Comparison of ENCODE assay signal across 27 cellular contexts in genomic region chr1:239785576-239785975, GRCh38.
"Had no signal": no experiment of that assay in that cellular context is flagged by ENCODE, and none has a peak within 500 bp of the region (broad histone marks: within the 10 kb centered on the region; RNA-seq: fewer than 3 reads in every experiment).

No MANE protein-coding gene starts in this region.

- H3K36me3 ChIP-seq: stomach, suprapubic skin, thoracic aorta, thyroid gland, tibial artery, tibial nerve, transverse colon, upper lobe of left lung, upper lobe of right lung, uterus, vagina had no signal

- H3K4me1 Mint-ChIP-seq: stimulated activated effector memory CD8-positive, alpha-beta T cell treated with anti-CD3 and anti-CD28 coated beads, Interleukin-12 subunit alpha, Interleukin-12 subunit beta, amount 100 ng/mL, for 72 hours; stimulated activated memory B cell treated with anti-CD40 and anti-IgM and Interleukin-4, amounts not matched to agents 10 μg/mL and 1 μg/mL and 100 μg/mL, for 72 hours; stimulated activated naive B cell treated with anti-CD40 and anti-IgM and Interleukin-4, amounts not matched to agents 10 μg/mL and 1 μg/mL and 100 μg/mL, for 72 hours; stimulated activated naive CD8-positive, alpha-beta T cell treated with anti-CD3 and anti-CD28 coated beads, Interleukin-15, amount 100 ng/mL, for 72 hours had no signal

- H3K9me3 ChIP-seq: stomach, testis, thoracic aorta, thyroid gland, tibial artery, tibial nerve, transverse colon, upper lobe of left lung, upper lobe of right lung, uterus, vagina had no signal

- H3K9me3 Mint-ChIP-seq: stimulated activated effector memory CD8-positive, alpha-beta T cell treated with anti-CD3 and anti-CD28 coated beads, Interleukin-12 subunit alpha, Interleukin-12 subunit beta, amount 100 ng/mL, for 72 hours; type B pancreatic cell had no signal

- H3K27ac Mint-ChIP-seq: stimulated activated effector memory CD8-positive, alpha-beta T cell treated with anti-CD3 and anti-CD28 coated beads, Interleukin-12 subunit alpha, Interleukin-12 subunit beta, amount 100 ng/mL, for 72 hours; stimulated activated memory B cell treated with anti-CD40 and anti-IgM and Interleukin-4, amounts not matched to agents 10 μg/mL and 1 μg/mL and 100 μg/mL, for 72 hours; stimulated activated naive B cell treated with anti-CD40 and anti-IgM and Interleukin-4, amounts not matched to agents 10 μg/mL and 1 μg/mL and 100 μg/mL, for 72 hours; stimulated activated naive CD8-positive, alpha-beta T cell treated with anti-CD3 and anti-CD28 coated beads, Interleukin-15, amount 100 ng/mL, for 72 hours; stimulated activated naive CD8-positive, alpha-beta T cell treated with anti-CD3 and anti-CD28 coated beads, Interleukin-15, Interleukin-2, amounts not matched to agents 100 ng/mL and 50 ng/mL, for 24 hours; type B pancreatic cell had no signal

- H3K27me3 Mint-ChIP-seq: stimulated activated memory B cell treated with anti-CD40 and anti-IgM and Interleukin-4, amounts not matched to agents 10 μg/mL and 1 μg/mL and 100 μg/mL, for 72 hours; stimulated activated naive CD8-positive, alpha-beta T cell treated with anti-CD3 and anti-CD28 coated beads, Interleukin-15, amount 100 ng/mL, for 72 hours; stimulated activated naive CD8-positive, alpha-beta T cell treated with anti-CD3 and anti-CD28 coated beads, Interleukin-15, Interleukin-2, amounts not matched to agents 100 ng/mL and 50 ng/mL, for 24 hours had no signal

- FAIRE-seq: urothelium cell line had no signal

- DNase-seq: stimulated activated CD4-positive, alpha-beta T cell treated with anti-CD3 and anti-CD28 coated beads, Interleukin-2, amount 100 ng/mL, for 48 hours; stimulated activated CD4-positive, alpha-beta T cell treated with anti-CD3 and anti-CD28 coated beads, Interleukin-4, amount 100 ng/mL, for 1 hour; stimulated activated CD4-positive, alpha-beta T cell treated with anti-CD3 and anti-CD28 coated beads, Interleukin-4, amount 100 ng/mL, for 24 hours; stimulated activated CD4-positive, alpha-beta T cell treated with anti-CD3 and anti-CD28 coated beads, Interleukin-4, amount 100 ng/mL, for 4 hours; stimulated activated CD8-positive, alpha-beta memory T cell treated with anti-CD3 and anti-CD28 coated beads, Interleukin-4, amount 100 ng/mL, for 48 hours; stimulated activated naive B cell treated with anti-CD40 and anti-IgM and Interleukin-4, amounts not matched to agents 10 μg/mL and 1 μg/mL and 100 μg/mL, for 72 hours; stimulated activated naive CD4-positive, alpha-beta T cell; stimulated activated naive CD4-positive, alpha-beta T cell treated with Interleukin-2 at 50 U/mL for 16 hours; stimulated activated naive CD8-positive, alpha-beta T cell treated with anti-CD3 and anti-CD28 coated beads, Interleukin-15, amount 100 ng/mL, for 72 hours; stimulated activated naive CD8-positive, alpha-beta T cell treated with anti-CD3 and anti-CD28 coated beads, Interleukin-15, Interleukin-2, amounts not matched to agents 100 U/mL and 50 U/mL, for 24 hours; stomach; testis; thyroid gland; tibial artery; transverse colon; upper lobe of left lung; upper lobe of right lung; uterus had no signal

- ATAC-seq: stimulated activated effector memory CD8-positive, alpha-beta T cell treated with anti-CD3 and anti-CD28 coated beads, Interleukin-12 subunit alpha, Interleukin-12 subunit beta, amount 100 ng/mL, for 72 hours; stimulated activated memory B cell treated with anti-CD40 and anti-IgM and Interleukin-4, amounts not matched to agents 10 μg/mL and 1 μg/mL and 100 μg/mL, for 72 hours; stimulated activated naive B cell treated with anti-CD40 and anti-IgM and Interleukin-4, amounts not matched to agents 10 μg/mL and 1 μg/mL and 100 μg/mL, for 72 hours; stimulated activated naive CD8-positive, alpha-beta T cell treated with anti-CD3 and anti-CD28 coated beads, Interleukin-15, amount 100 ng/mL, for 72 hours; stimulated activated naive CD8-positive, alpha-beta T cell treated with anti-CD3 and anti-CD28 coated beads, Interleukin-15, Interleukin-2, amounts not matched to agents 100 U/mL and 50 U/mL, for 24 hours; upper lobe of right lung had no signal

- H3K4me1 ChIP-seq: stomach, suprapubic skin, testis, thyroid gland, tibial artery, tibial nerve, transverse colon, upper lobe of left lung, upper lobe of right lung, uterus, vagina had no signal

- H3K4me3 Mint-ChIP-seq: stimulated activated effector memory CD8-positive, alpha-beta T cell treated with anti-CD3 and anti-CD28 coated beads, Interleukin-12 subunit alpha, Interleukin-12 subunit beta, amount 100 ng/mL, for 72 hours; stimulated activated memory B cell treated with anti-CD40 and anti-IgM and Interleukin-4, amounts not matched to agents 10 μg/mL and 1 μg/mL and 100 μg/mL, for 72 hours; stimulated activated naive B cell treated with anti-CD40 and anti-IgM and Interleukin-4, amounts not matched to agents 10 μg/mL and 1 μg/mL and 100 μg/mL, for 72 hours; stimulated activated naive CD8-positive, alpha-beta T cell treated with anti-CD3 and anti-CD28 coated beads, Interleukin-15, amount 100 ng/mL, for 72 hours; stimulated activated naive CD8-positive, alpha-beta T cell treated with anti-CD3 and anti-CD28 coated beads, Interleukin-15, Interleukin-2, amounts not matched to agents 100 ng/mL and 50 ng/mL, for 24 hours; type B pancreatic cell had no signal

- H3K27me3 ChIP-seq: stomach, suprapubic skin, testis, thyroid gland, tibial artery, tibial nerve, transverse colon, upper lobe of left lung, upper lobe of right lung, uterus, vagina had no signal

- H3K4me3 ChIP-seq: stomach, suprapubic skin, testis, thoracic aorta, thyroid gland, tibial artery, tibial nerve, transverse colon, upper lobe of left lung, upper lobe of right lung, uterus, vagina had no signal

- H3K27ac ChIP-seq: stomach, suprapubic skin, testis, thoracic aorta, thyroid gland, tibial artery, tibial nerve, transverse colon, upper lobe of left lung, upper lobe of right lung, uterus, vagina had no signal

- H3K36me3 Mint-ChIP-seq: stimulated activated effector memory CD8-positive, alpha-beta T cell treated with anti-CD3 and anti-CD28 coated beads, Interleukin-12 subunit alpha, Interleukin-12 subunit beta, amount 100 ng/mL, for 72 hours; stimulated activated memory B cell treated with anti-CD40 and anti-IgM and Interleukin-4, amounts not matched to agents 10 μg/mL and 1 μg/mL and 100 μg/mL, for 72 hours; stimulated activated naive B cell treated with anti-CD40 and anti-IgM and Interleukin-4, amounts not matched to agents 10 μg/mL and 1 μg/mL and 100 μg/mL, for 72 hours; type B pancreatic cell had no signal
